19 cellular contexts compared by ENCODE assay signal in the genomic region with DNA sequence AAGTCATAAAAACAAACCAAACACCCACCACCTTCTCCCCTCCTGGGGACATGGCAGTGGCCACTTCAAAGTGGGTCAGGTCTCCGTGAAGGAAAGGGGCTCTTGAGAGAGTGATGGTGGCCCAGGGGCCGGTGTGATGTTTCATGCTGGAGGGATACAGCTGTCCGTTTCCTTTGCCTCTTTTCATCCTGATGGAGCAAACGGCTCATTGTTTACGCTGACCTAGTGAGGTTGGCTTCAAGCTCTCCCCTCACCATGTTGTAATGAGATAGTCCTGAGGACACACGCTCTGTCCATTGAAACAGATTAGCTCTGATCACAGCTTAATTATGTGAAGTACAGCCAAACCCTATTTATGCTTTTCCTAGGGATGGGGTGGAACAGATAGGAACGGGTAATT. TPM values are rescaled to one million over a fixed set of nuclear protein-coding genes. Genes with fewer than 3 reads are reported as not detected.
DNase-seq lines count a peak whose midpoint lies in the region; ATAC-seq and TF ChIP-seq lines count a peak whose summit lies in the region.
"Had no signal": no experiment of that assay in that cellular context is flagged by ENCODE, and none has a peak within 500 bp of the region (broad histone marks: within the 10 kb centered on the region; RNA-seq: fewer than 3 reads in every experiment).

No MANE protein-coding gene starts in this region.

- ATAC-seq in T-helper 17 cell = no peak
- ATAC-seq in GM18868 (IDR thresholded peaks at IDR 0.05; ENCODE audit: unreplicated experiment) = no peak
- ATAC-seq in GM18519 (IDR thresholded peaks at IDR 0.05; ENCODE audit: low FRiP score, unreplicated experiment) = no peak

- no peaks in the 10 kb centered on the region for H3K9me3 Mint-ChIP-seq in osteocyte (ENCODE audit: unreplicated experiment)

- H3K27ac Mint-ChIP-seq in T-helper 17 cell (peak overlapping the region; percentile 99), osteocyte (ENCODE audit: unreplicated experiment) (peak overlapping the region; percentile 18)

- H3K4me1 Mint-ChIP-seq in T-helper 17 cell (peaks cover 34% of the 10 kb centered on the region), osteocyte (ENCODE audit: unreplicated experiment) (peaks cover 46% of the 10 kb centered on the region)

- H3K36me3 Mint-ChIP-seq in T-helper 17 cell (ENCODE audit: low read depth) = no peaks in the 10 kb centered on the region
- H3K36me3 Mint-ChIP-seq in osteocyte (ENCODE audit: unreplicated experiment) = no peaks in the 10 kb centered on the region

- H3K4me3 Mint-ChIP-seq in T-helper 17 cell = no peak overlapping the region
- no peak overlapping the region for H3K4me3 Mint-ChIP-seq in osteocyte (ENCODE audit: unreplicated experiment)

- H3K9me3 ChIP-seq in T-helper 17 cell (ENCODE audit: control insufficient read depth, low read length, poor library complexity, severe bottlenecking) = no peaks in the 10 kb centered on the region
- H3K9me3 ChIP-seq: BE2C, Caco-2, SJSA1 had no signal

- DNase-seq in NCI-H82 (lab: John Stamatoyannopoulos, UW) = peak; percentile 45
- DNase-seq in NCI-H82 treated with DMSO at 0.1 percent for 48 hours (lab: John Stamatoyannopoulos, UW; ENCODE audit: unreplicated experiment) = no peak
- no peak for DNase-seq in T-helper 17 cell
- DNase-seq in osteocyte (ENCODE audit: extremely low spot score, unreplicated experiment) = no peak
- no peak for DNase-seq in NCI-H1694 (lab: John Stamatoyannopoulos, UW)
- DNase-seq in OCI-M2 (lab: John Stamatoyannopoulos, UW; ENCODE audit: unreplicated experiment) = no peak
- DNase-seq: BE2C, Caco-2, DMS53, EL, KBM-7, NCI-H1436 treated with DMSO at 0.1 percent for 48 hours, NCI-H2029 treated with DMSO at 0.1 percent for 48 hours, NCI-H446 had no signal

- TF ChIP-seq CTCF in osteocyte (IDR thresholded peaks at IDR 0.05) = no peak

- H3K27me3 Mint-ChIP-seq in T-helper 17 cell (no peaks in the 10 kb centered on the region), osteocyte (ENCODE audit: unreplicated experiment) (no peaks in the 10 kb centered on the region)
- H3K27me3 Mint-ChIP-seq: CD4-positive, alpha-beta T cell had no signal

RNA-seq across cellular contexts. Expression of gene CDH13, which starts 34.2 kb away (rescaled TPM):
- not detected for total RNA-seq in T-helper 17 cell
- 27.0 and 30.7 TPM in 2 replicates for total RNA-seq in osteocyte
- total RNA-seq: CD4-positive, alpha-beta T cell; GM12878 had no signal

Comparison
In these comparisons a context has a peak if more than half of its experiments do, and no peak if none do; other contexts are left out.
1. RNA of gene CDH13, which starts 34.2 kb away (total RNA-seq): 27.0 to 30.7 TPM in osteocyte; not detected in T-helper 17 cell; every median in the first group is over 10 times any median in the second.